ENCODE assay signal across 8 cellular contexts in genomic region chr9:121266906-121267650, GRCh38. TPM values are rescaled to one million over a fixed set of nuclear protein-coding genes. Genes with fewer than 3 reads are reported as not detected.
DNase-seq lines count a peak whose midpoint lies in the region; ATAC-seq and TF ChIP-seq lines count a peak whose summit lies in the region.

No MANE protein-coding gene starts in this region.

- no peaks in the 10 kb centered on the region for H3K36me3 Mint-ChIP-seq in activated CD4-positive, alpha-beta T cell treated with anti-CD3 and anti-CD28 coated beads, Interleukin-2, amount 10 ng/mL, durations not matched to agents 7 days and 5 days (ENCODE audit: low read depth)
- H3K36me3 Mint-ChIP-seq in activated T-helper 2 cell treated with anti-CD3 and anti-CD28 coated beads, Interferon-gamma antibody, Interleukin-2, Interleukin-4, amounts not matched to agents 10 μg/mL and 5 μg/mL and 100 μg/mL, durations not matched to agents 14 hours and 24 hours and 36 hours (ENCODE audit: low read depth): no peaks in the 10 kb centered on the region

- H3K4me3 Mint-ChIP-seq in activated CD4-positive, alpha-beta T cell treated with anti-CD3 and anti-CD28 coated beads, Interleukin-2, amount 10 ng/mL, durations not matched to agents 7 days and 5 days: peak overlapping the region; percentile 65
- H3K4me3 Mint-ChIP-seq in activated T-helper 2 cell treated with anti-CD3 and anti-CD28 coated beads, Interferon-gamma antibody, Interleukin-2, Interleukin-4, amounts not matched to agents 10 μg/mL and 5 μg/mL and 100 μg/mL, durations not matched to agents 14 hours and 24 hours and 36 hours (ENCODE audit: low read depth): no peak overlapping the region

- H3K4me1 Mint-ChIP-seq in activated CD4-positive, alpha-beta T cell treated with anti-CD3 and anti-CD28 coated beads, Interleukin-2, amount 10 ng/mL, durations not matched to agents 7 days and 5 days: peaks cover 20% of the 10 kb centered on the region
- H3K4me1 Mint-ChIP-seq in activated T-helper 2 cell treated with anti-CD3 and anti-CD28 coated beads, Interferon-gamma antibody, Interleukin-2, Interleukin-4, amounts not matched to agents 10 μg/mL and 5 μg/mL and 100 μg/mL, durations not matched to agents 14 hours and 24 hours and 36 hours (ENCODE audit: low read depth): peaks cover 9% of the 10 kb centered on the region

- CTCF ChIA-PET in activated CD4-positive, alpha-beta T cell treated with anti-CD3 and anti-CD28 coated beads, Interleukin-2, amount 10 ng/mL, durations not matched to agents 7 days and 5 days (lab: Charles Lee): interaction anchor here (0.9 to 3.2 kb wide), 3 partner anchors 11 to 53 kb away, joined by 3 to 20 read pairs (median 5); no protein-coding TSS in a partner anchor

- H3K27me3 ChIP-seq in thyroid gland: no peaks in the 10 kb centered on the region

- no peak for ATAC-seq in HG03159 (IDR thresholded peaks at IDR 0.05; ENCODE audit: unreplicated experiment)

- H3K27me3 Mint-ChIP-seq in activated CD4-positive, alpha-beta T cell treated with anti-CD3 and anti-CD28 coated beads, Interleukin-2, amount 10 ng/mL, durations not matched to agents 7 days and 5 days: peaks cover 22% of the 10 kb centered on the region
- peaks cover 39% of the 10 kb centered on the region for H3K27me3 Mint-ChIP-seq in activated T-helper 2 cell treated with anti-CD3 and anti-CD28 coated beads, Interferon-gamma antibody, Interleukin-2, Interleukin-4, amounts not matched to agents 10 μg/mL and 5 μg/mL and 100 μg/mL, durations not matched to agents 14 hours and 24 hours and 36 hours (ENCODE audit: low read depth)

- H3K4me3 ChIP-seq in thyroid gland (replicated peaks in 1 of 3): peak overlapping the region in 1 of 3 donors; percentile 69

- intact Hi-C loops in thyroid gland (cut with DNase I): loop anchor here (5.0 kb wide), 1 partner anchor 55 kb away; no protein-coding TSS in a partner anchor
- intact Hi-C loops in activated T-helper 2 cell treated with anti-CD3 and anti-CD28 coated beads, Interferon-gamma antibody, Interleukin-2, Interleukin-4, amounts not matched to agents 10 μg/mL and 5 μg/mL and 100 μg/mL, durations not matched to agents 14 hours and 24 hours and 36 hours (cut with micrococcal nuclease): no loop called here

- no peaks in the 10 kb centered on the region for H3K9me3 Mint-ChIP-seq in activated CD4-positive, alpha-beta T cell treated with anti-CD3 and anti-CD28 coated beads, Interleukin-2, amount 10 ng/mL, durations not matched to agents 7 days and 5 days
- no peaks in the 10 kb centered on the region for H3K9me3 Mint-ChIP-seq in activated T-helper 2 cell treated with anti-CD3 and anti-CD28 coated beads, Interferon-gamma antibody, Interleukin-2, Interleukin-4, amounts not matched to agents 10 μg/mL and 5 μg/mL and 100 μg/mL, durations not matched to agents 14 hours and 24 hours and 36 hours

- no peak for DNase-seq in activated CD4-positive, alpha-beta T cell treated with anti-CD3 and anti-CD28 coated beads, Interleukin-2, amount 10 ng/mL, durations not matched to agents 7 days and 5 days
- DNase-seq in activated CD4-positive, alpha-beta T cell treated with anti-CD3 and anti-CD28 coated beads, Interleukin-2, amount 50 U/mL, for 48 hours: no peak
- DNase-seq in caudate nucleus (lab: John Stamatoyannopoulos, UW) (peak in 8 of 61 donors; percentile 28 to 60 (median 40)), medulla oblongata (ENCODE audit: extremely low spot score) (peak; percentile 88), thyroid gland (peak; percentile 24 to 43)
- DNase-seq in activated T-helper 2 cell treated with anti-CD3 and anti-CD28 coated beads, Interferon-gamma antibody, Interleukin-2, Interleukin-4, amounts not matched to agents 10 μg/mL and 5 μg/mL and 100 μg/mL, durations not matched to agents 14 hours and 24 hours and 36 hours (ENCODE audit: low spot score): no peak
- no peak for DNase-seq in effector CD4-positive, alpha-beta T cell

- H3K27ac Mint-ChIP-seq in activated CD4-positive, alpha-beta T cell treated with anti-CD3 and anti-CD28 coated beads, Interleukin-2, amount 10 ng/mL, durations not matched to agents 7 days and 5 days: no peak overlapping the region
- H3K27ac Mint-ChIP-seq in activated T-helper 2 cell treated with anti-CD3 and anti-CD28 coated beads, Interferon-gamma antibody, Interleukin-2, Interleukin-4, amounts not matched to agents 10 μg/mL and 5 μg/mL and 100 μg/mL, durations not matched to agents 14 hours and 24 hours and 36 hours: no peak overlapping the region

- no peaks in the 10 kb centered on the region for H3K9me3 ChIP-seq in thyroid gland

- 70 to 75% methylated on average over 15 to 18 of the region's 18 CpGs for WGBS in thyroid gland, 2 donors

- no peak for TF ChIP-seq POLR2A in thyroid gland (IDR thresholded peaks at IDR 0.05)

- TF ChIP-seq CTCF in thyroid gland (IDR thresholded peaks at IDR 0.05): no peak

- H3K27ac ChIP-seq in caudate nucleus (ENCODE audit: low read depth, low read length): peak overlapping the region; percentile 86
- H3K27ac ChIP-seq in thyroid gland: peak overlapping the region in 2 of 3 donors; percentile 53 to 85

- H3K4me1 ChIP-seq in thyroid gland: peaks cover 33 to 50% of the 10 kb centered on the region in 2 donors

- no peaks in the 10 kb centered on the region for H3K36me3 ChIP-seq in thyroid gland

- POLR2A ChIA-PET in activated CD4-positive, alpha-beta T cell treated with anti-CD3 and anti-CD28 coated beads, Interleukin-2, amount 10 ng/mL, durations not matched to agents 7 days and 5 days (lab: Charles Lee): no interaction called here

RNA-seq across cellular contexts. Expression of gene GSN, which starts 0.9 kb away (rescaled TPM):
- total RNA-seq in activated CD4-positive, alpha-beta T cell treated with anti-CD3 and anti-CD28 coated beads, Interleukin-2, amount 10 ng/mL, durations not matched to agents 7 days and 5 days: 1 to 10 TPM; 2.9 to 3.4 TPM
- total RNA-seq in thyroid gland: 1,000 to 10,000 TPM; 1,151 to 1,624 (median 1,443) TPM
- total RNA-seq in activated T-helper 2 cell treated with anti-CD3 and anti-CD28 coated beads, Interferon-gamma antibody, Interleukin-2, Interleukin-4, amounts not matched to agents 10 μg/mL and 5 μg/mL and 100 μg/mL, durations not matched to agents 14 hours and 24 hours and 36 hours: 1.1 and 1.9 TPM in 2 replicates

Comparison
In these comparisons a context has a peak if more than half of its experiments do, and no peak if none do; other contexts are left out.
1. DNase-seq: peak in medulla oblongata (single experiment) and thyroid gland (2 of 2); none in activated CD4-positive, alpha-beta T cell treated with anti-CD3 and anti-CD28 coated beads, Interleukin-2, amount 10 ng/mL, durations not matched to agents 7 days and 5 days (single experiment), activated CD4-positive, alpha-beta T cell treated with anti-CD3 and anti-CD28 coated beads, Interleukin-2, amount 50 U/mL, for 48 hours (0 of 2), activated T-helper 2 cell treated with anti-CD3 and anti-CD28 coated beads, Interferon-gamma antibody, Interleukin-2, Interleukin-4, amounts not matched to agents 10 μg/mL and 5 μg/mL and 100 μg/mL, durations not matched to agents 14 hours and 24 hours and 36 hours (single experiment) and effector CD4-positive, alpha-beta T cell (single experiment).
2. RNA of gene GSN, which starts 0.9 kb away (total RNA-seq): 1,151 to 1,624 TPM in thyroid gland; 2.9 to 3.4 TPM in activated CD4-positive, alpha-beta T cell treated with anti-CD3 and anti-CD28 coated beads, Interleukin-2, amount 10 ng/mL, durations not matched to agents 7 days and 5 days and 1.1 to 1.9 TPM in activated T-helper 2 cell treated with anti-CD3 and anti-CD28 coated beads, Interferon-gamma antibody, Interleukin-2, Interleukin-4, amounts not matched to agents 10 μg/mL and 5 μg/mL and 100 μg/mL, durations not matched to agents 14 hours and 24 hours and 36 hours; every median in the first group is over 100 times any median in the second.